In genomic region chr11:66190776-66191175, GRCh38 we compare ENCODE assay signal across 30 cellular contexts.
DNase-seq lines count a peak whose midpoint lies in the region; ATAC-seq and TF ChIP-seq lines count a peak whose summit lies in the region.
"Had no signal": no experiment of that assay in that cellular context is flagged by ENCODE, and none has a peak within 500 bp of the region (broad histone marks: within the 10 kb centered on the region; RNA-seq: fewer than 3 reads in every experiment).

No MANE protein-coding gene starts in this region.

- no peaks in the 10 kb centered on the region for H3K27me3 Mint-ChIP-seq in activated naive CD4-positive, alpha-beta T cell treated with anti-CD3 and anti-CD28 coated beads, Interleukin-2, amount 10 ng/mL, durations not matched to agents 7 days and 5 days
- H3K27me3 Mint-ChIP-seq in T-helper 17 cell: no peaks in the 10 kb centered on the region
- H3K27me3 Mint-ChIP-seq: activated CD4-positive, alpha-beta T cell treated with anti-CD3 and anti-CD28 coated beads, Interleukin-2, amount 10 ng/mL, durations not matched to agents 24 days and 14 days; brain; stimulated activated naive B cell treated with anti-CD40 and anti-IgM and Interleukin-4, amounts not matched to agents 10 μg/mL and 1 μg/mL and 100 μg/mL, for 72 hours had no signal

- peaks cover 27% of the 10 kb centered on the region for H3K36me3 Mint-ChIP-seq in activated naive CD4-positive, alpha-beta T cell treated with anti-CD3 and anti-CD28 coated beads, Interleukin-2, amount 10 ng/mL, durations not matched to agents 7 days and 5 days
- no peaks in the 10 kb centered on the region for H3K36me3 Mint-ChIP-seq in T-helper 17 cell (ENCODE audit: low read depth)
- H3K36me3 Mint-ChIP-seq: natural killer cell had no signal

- no peaks in the 10 kb centered on the region for H3K36me3 ChIP-seq in mucosa of descending colon (ENCODE audit: low read depth)
- H3K36me3 ChIP-seq: HAP-1, Peyer's patch had no signal

- CTCF ChIA-PET in activated naive CD4-positive, alpha-beta T cell treated with anti-CD3 and anti-CD28 coated beads, Interleukin-2, amount 10 ng/mL, durations not matched to agents 7 days and 5 days (lab: Charles Lee): no interaction called here

- H3K4me1 Mint-ChIP-seq in activated naive CD4-positive, alpha-beta T cell treated with anti-CD3 and anti-CD28 coated beads, Interleukin-2, amount 10 ng/mL, durations not matched to agents 7 days and 5 days: peaks cover 3% of the 10 kb centered on the region
- peaks cover 20% of the 10 kb centered on the region for H3K4me1 Mint-ChIP-seq in T-helper 17 cell
- H3K4me1 Mint-ChIP-seq: brain had no signal

- H3K9me3 ChIP-seq in T-helper 17 cell (ENCODE audit: control insufficient read depth, low read length, poor library complexity, severe bottlenecking): no peaks in the 10 kb centered on the region
- no peaks in the 10 kb centered on the region for H3K9me3 ChIP-seq in mucosa of descending colon
- H3K9me3 ChIP-seq: gastroesophageal sphincter, HAP-1, Peyer's patch, psoas muscle had no signal

- intact Hi-C loops in mucosa of descending colon (cut with DNase I, micrococcal nuclease): no loop called here

- TF ChIP-seq CTCF in mucosa of descending colon (IDR thresholded peaks at IDR 0.05): no peak

- ATAC-seq in T-helper 17 cell: no peak
- peak; percentile 83 for ATAC-seq in mucosa of descending colon
- no peak for ATAC-seq in GM18502 (IDR thresholded peaks at IDR 0.05; ENCODE audit: poor library complexity, unreplicated experiment)
- ATAC-seq: gastroesophageal sphincter; natural killer cell; psoas muscle; stimulated activated naive B cell treated with anti-CD40 and anti-IgM and Interleukin-4, amounts not matched to agents 10 μg/mL and 1 μg/mL and 100 μg/mL, for 72 hours had no signal

- H3K4me3 Mint-ChIP-seq in activated naive CD4-positive, alpha-beta T cell treated with anti-CD3 and anti-CD28 coated beads, Interleukin-2, amount 10 ng/mL, durations not matched to agents 7 days and 5 days: no peak overlapping the region
- no peak overlapping the region for H3K4me3 Mint-ChIP-seq in T-helper 17 cell
- H3K4me3 Mint-ChIP-seq: activated CD4-positive, alpha-beta T cell treated with anti-CD3 and anti-CD28 coated beads, Interleukin-2, amount 10 ng/mL, durations not matched to agents 24 days and 14 days; brain; natural killer cell; stimulated activated naive B cell treated with anti-CD40 and anti-IgM and Interleukin-4, amounts not matched to agents 10 μg/mL and 1 μg/mL and 100 μg/mL, for 72 hours; T-helper 2 cell treated with Interferon-gamma antibody and Interleukin-4, amounts not matched to agents 5 μg/mL and 100 μg/mL, for 36 hours had no signal

- no peaks in the 10 kb centered on the region for H3K4me1 ChIP-seq in mucosa of descending colon (ENCODE audit: low read depth)
- H3K4me1 ChIP-seq: gastroesophageal sphincter, HAP-1, Peyer's patch, psoas muscle had no signal

- H3K4me3 ChIP-seq in mucosa of descending colon: no peak overlapping the region
- H3K4me3 ChIP-seq: dorsolateral prefrontal cortex, gastroesophageal sphincter, HAP-1, lung, Peyer's patch, psoas muscle had no signal

- DNase-seq in activated naive CD4-positive, alpha-beta T cell treated with anti-CD3 and anti-CD28 coated beads, Interleukin-2, amount 10 ng/mL, durations not matched to agents 7 days and 5 days: no peak
- no peak for DNase-seq in activated naive CD4-positive, alpha-beta T cell treated with anti-CD3 and anti-CD28 coated beads, Interleukin-2, amount 50 U/mL, for 16 hours
- no peak for DNase-seq in T-helper 17 cell
- DNase-seq in mucosa of descending colon: no peak
- no peak for DNase-seq in epidermal melanocyte (ENCODE audit: insufficient read length, low spot score)
- DNase-seq in NCI-H226: no peak
- DNase-seq in effector CD4-positive, alpha-beta T cell: no peak
- DNase-seq: activated CD4-positive, alpha-beta T cell treated with anti-CD3 and anti-CD28 coated beads, Interleukin-2, amount 10 ng/mL, durations not matched to agents 24 days and 14 days; activated gamma-delta T cell treated with Interleukin-2 at 50 U/mL for 16 hours; activated T-cell treated with anti-CD3 and anti-CD28 coated beads, Interleukin-2, amount 50 U/mL, for 1 hour; AML-193; amniotic stem cell; dorsolateral prefrontal cortex; hippocampal formation; MV-4-11; natural killer cell; NCI-H1436; NCI-H345; NCI-H748 treated with DMSO at 0.1 percent for 48 hours; occipital lobe; Peyer's patch; psoas muscle; SHP77 treated with DMSO at 0.1 percent for 48 hours; stimulated activated naive B cell treated with anti-CD40 and anti-IgM and Interleukin-4, amounts not matched to agents 10 μg/mL and 1 μg/mL and 100 μg/mL, for 72 hours had no signal

- H3K27ac Mint-ChIP-seq in activated naive CD4-positive, alpha-beta T cell treated with anti-CD3 and anti-CD28 coated beads, Interleukin-2, amount 10 ng/mL, durations not matched to agents 7 days and 5 days: peak overlapping the region; percentile 55
- H3K27ac Mint-ChIP-seq in T-helper 17 cell: peak overlapping the region; percentile 72
- H3K27ac Mint-ChIP-seq: activated CD4-positive, alpha-beta T cell treated with anti-CD3 and anti-CD28 coated beads, Interleukin-2, amount 10 ng/mL, durations not matched to agents 24 days and 14 days; brain; natural killer cell; stimulated activated naive B cell treated with anti-CD40 and anti-IgM and Interleukin-4, amounts not matched to agents 10 μg/mL and 1 μg/mL and 100 μg/mL, for 72 hours; T-helper 2 cell treated with Interferon-gamma antibody and Interleukin-4, amounts not matched to agents 5 μg/mL and 100 μg/mL, for 36 hours had no signal

- no peaks in the 10 kb centered on the region for H3K9me3 Mint-ChIP-seq in activated naive CD4-positive, alpha-beta T cell treated with anti-CD3 and anti-CD28 coated beads, Interleukin-2, amount 10 ng/mL, durations not matched to agents 7 days and 5 days
- H3K9me3 Mint-ChIP-seq: activated CD4-positive, alpha-beta T cell treated with anti-CD3 and anti-CD28 coated beads, Interleukin-2, amount 10 ng/mL, durations not matched to agents 24 days and 14 days; natural killer cell; T-helper 2 cell treated with Interferon-gamma antibody and Interleukin-4, amounts not matched to agents 5 μg/mL and 100 μg/mL, for 36 hours had no signal
